In the genomic region with DNA sequence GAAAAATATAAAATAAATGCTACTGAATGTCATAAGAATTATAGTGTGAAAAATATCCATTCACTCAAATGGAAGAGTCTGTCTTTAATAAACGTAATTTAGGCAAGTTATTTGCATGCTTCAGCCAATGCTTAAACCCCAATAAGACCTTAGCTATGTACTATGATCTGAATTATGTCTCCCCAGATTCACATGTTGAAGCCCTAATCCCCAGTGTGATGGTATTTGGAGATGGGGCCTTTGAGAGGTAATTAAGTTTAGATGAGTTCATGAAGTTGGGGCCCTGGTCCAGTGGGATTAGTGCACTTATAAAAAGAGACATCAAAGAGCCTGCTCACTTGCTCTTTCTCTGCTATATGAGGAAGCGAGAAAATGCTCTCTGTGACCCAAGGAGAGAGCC, we compare ENCODE assay signal across 20 cellular contexts. TPM values are rescaled to one million over a fixed set of nuclear protein-coding genes. Genes with fewer than 3 reads are reported as not detected.
DNase-seq lines count a peak whose midpoint lies in the region; ATAC-seq, FAIRE-seq and TF ChIP-seq lines count a peak whose summit lies in the region.
"Had no signal": no experiment of that assay in that cellular context is flagged by ENCODE, and none has a peak within 500 bp of the region (broad histone marks: within the 10 kb centered on the region; RNA-seq: fewer than 3 reads in every experiment).

No MANE protein-coding gene starts in this region.

- CTCF ChIA-PET in HEK293 (lab: Yijun Ruan, JAX) (interaction anchor here (0.6 kb wide), 1 partner anchor 16 kb away, joined by 4 read pairs; no protein-coding TSS in a partner anchor), GM12878 (lab: Yijun Ruan, JAX) (interaction anchor here (3.6 kb wide), 1 partner anchor 16 kb away, joined by 21 read pairs; no protein-coding TSS in a partner anchor)

- no peaks in the 10 kb centered on the region for H3K27me3 ChIP-seq in GM12878 (replicated peaks in 1 of 2; ENCODE audit: control insufficient read depth in 2 of 2, insufficient read depth in 2 of 2, low read length in 1 of 2)
- H3K27me3 ChIP-seq: BLaER1 treated with 17β-estradiol and CSF1 and Interleukin-3, amounts not matched to agents 10 nM and 100 nM had no signal

- BruUV-seq in GM12878 (replicated peaks; lab: Mats Ljungman, UMichigan): no TSS peak

- 100% methylated on average over 2 of the region's 2 CpGs for WGBS in GM12878 (ENCODE audit: insufficient coverage, insufficient replicate concordance, low lambda C conversion rate, missing lambda C conversion rate)
- WGBS in lower leg skin, 2 donors: 90 to 95% methylated on average over 2 of the region's 2 CpGs

- H3K27ac ChIP-seq in HEK293 (ENCODE audit: extremely low read depth, low read depth, low read length) (no peak overlapping the region), GM12878 (ENCODE audit: control insufficient read depth, insufficient read depth) (no peak overlapping the region)
- H3K27ac ChIP-seq: 22Rv1; A549; BLaER1 treated with 17β-estradiol and CSF1 and Interleukin-3, amounts not matched to agents 10 nM and 100 nM; C4-2B had no signal

- H3K79me2 ChIP-seq in GM12878 (ENCODE audit: control insufficient read depth, insufficient read depth, low read length): peaks cover 10% of the 10 kb centered on the region

- H3K4me3 ChIP-seq in HEK293 (ENCODE audit: low read depth, low read length): no peak overlapping the region
- H3K4me3 ChIP-seq in GM12878: no peak overlapping the region
- H3K4me3 ChIP-seq in lower leg skin (ENCODE audit: low read depth, poor library complexity, severe bottlenecking): no peak overlapping the region
- H3K4me3 ChIP-seq: A549; BLaER1 treated with 17β-estradiol and CSF1 and Interleukin-3, amounts not matched to agents 10 nM and 100 nM had no signal

- intact Hi-C loops in GM12878 (cut with micrococcal nuclease; ENCODE audit: unreplicated experiment) (no loop called here), lower leg skin (cut with DNase I; ENCODE audit: low total_unique reads) (no loop called here)

- H4K20me1 ChIP-seq in GM12878 (ENCODE audit: control insufficient read depth, insufficient read depth): no peaks in the 10 kb centered on the region

- POLR2A ChIA-PET in HEK293 (lab: Yijun Ruan, JAX): no interaction called here
- POLR2A ChIA-PET in GM12878 (lab: Charles Lee): interaction anchor here (1.3 kb wide), 1 partner anchor 14 kb away, joined by 3 read pairs; no protein-coding TSS in a partner anchor

- in situ Hi-C loops in GM12878 (cut with MboI): no loop called here

- H3K36me3 ChIP-seq in HEK293 (ENCODE audit: control insufficient read depth in 2 of 2, insufficient read depth in 1 of 2, low read length in 2 of 2) (no peaks in the 10 kb centered on the region), GM12878 (ENCODE audit: control insufficient read depth in 2 of 2, insufficient read depth in 2 of 2, low read length in 1 of 2) (peaks cover 0 to 1% of the 10 kb centered on the region in 2 experiments; a peak in 3 of 4 replicates)

- TF ChIP-seq CTCF in HEK293 (tag by site-specific recombination; IDR thresholded peaks at IDR 0.05): no peak
- TF ChIP-seq CTCF in GM12878 (IDR thresholded peaks at IDR 0.05 in 2 of 3, conservative IDR thresholded peaks at IDR 0.05 in 1 of 3; ENCODE audit: control insufficient read depth in 2 of 3, extremely low read depth in 1 of 3, insufficient read depth in 1 of 3, low read depth in 3 of 3, low read length in 3 of 3): no peak
- no peak for TF ChIP-seq CTCF in lower leg skin (IDR thresholded peaks at IDR 0.05)

- no peak overlapping the region for H3K4me2 ChIP-seq in GM12878 (ENCODE audit: control insufficient read depth, insufficient read depth)
- H3K4me2 ChIP-seq: A549; BLaER1 treated with 17β-estradiol and CSF1 and Interleukin-3, amounts not matched to agents 10 nM and 100 nM had no signal

- TF ChIP-seq RAD21 in GM12878 (IDR thresholded peaks at IDR 0.05; ENCODE audit: insufficient read depth, low read depth, low read length): no peak

- RAD21 ChIA-PET in GM12878 (lab: Charles Lee; ENCODE audit: unreplicated experiment): interaction anchor here (0.7 to 3.0 kb wide), 4 partner anchors 15 to 493 kb away, joined by 3 to 9 read pairs (median 6); a partner anchor contains a TSS

- H2AFZ ChIP-seq in GM12878 (ENCODE audit: control insufficient read depth, low read depth, low read length): no peak overlapping the region

- no peak overlapping the region for H3K9ac ChIP-seq in GM12878 (ENCODE audit: control insufficient read depth, insufficient read depth, low read length)
- H3K9ac ChIP-seq: BLaER1 treated with 17β-estradiol and CSF1 and Interleukin-3, amounts not matched to agents 10 nM and 100 nM had no signal

- H3K9me3 ChIP-seq in HEK293 (ENCODE audit: control insufficient read depth, insufficient read depth, low read depth, low read length) (no peaks in the 10 kb centered on the region), GM12878 (replicated peaks; ENCODE audit: control insufficient read depth, insufficient read depth, low read length) (peaks cover 6% of the 10 kb centered on the region; the same call in 2 of the 3 replicates)
- H3K9me3 ChIP-seq: A549, Caco-2 had no signal

- FAIRE-seq in GM12878 (lab: Jason Lieb, UNC): no peak
- FAIRE-seq: A549, D721Med, GM12892, GM18507 had no signal

- SMC1A ChIA-PET in GM12878 (lab: Charles Lee; ENCODE audit: uncharacterized antibody, unreplicated experiment): interaction anchor here (0.5 to 1.8 kb wide), 3 partner anchors 15 to 1176 kb away, joined by 3 to 7 read pairs (median 5); no protein-coding TSS in a partner anchor

- TF ChIP-seq POLR2A in GM12878 (IDR thresholded peaks at IDR 0.05; ENCODE audit: low read depth, low read length): no peak
- no peak for TF ChIP-seq POLR2A in lower leg skin (IDR thresholded peaks at IDR 0.05)

- H3K4me1 ChIP-seq in HEK293 (ENCODE audit: control insufficient read depth, insufficient read depth, low read length): no peaks in the 10 kb centered on the region
- peaks cover 6% of the 10 kb centered on the region for H3K4me1 ChIP-seq in GM12878 (ENCODE audit: control insufficient read depth, insufficient read depth, low read length)
- H3K4me1 ChIP-seq: A549 had no signal

- TF ChIP-seq EP300 in GM12878 (IDR thresholded peaks at IDR 0.05; ENCODE audit: borderline replicate concordance in 1 of 2, control insufficient read depth in 1 of 2, low read depth in 2 of 2, low read length in 2 of 2): no peak

- ATAC-seq in GM12878: peak; percentile 22; the same call in 2 of the 3 replicates
- ATAC-seq: A549; CD8-positive, alpha-beta T cell had no signal

- DNase-seq in MV-4-11 (lab: John Stamatoyannopoulos, UW) (peak; percentile 3), GM12878 (ENCODE audit: low read depth, low spot score) (no peak), lower leg skin (ENCODE audit: low spot score in 2 of 2) (no peak), midbrain (lab: John Stamatoyannopoulos, UW) (no peak)
- DNase-seq in stimulated activated CD4-positive, alpha-beta T cell treated with anti-CD3 and anti-CD28 coated beads, Interleukin-12 subunit alpha, Interleukin-12 subunit beta, amount 100 ng/mL, for 4 hours: no peak
- DNase-seq: AML-193; Caco-2; Calu3; CD4-positive, alpha-beta T cell; CD8-positive, alpha-beta T cell; DMS79 treated with DMSO at 0.1 percent for 48 hours; GF-D8 had no signal

TF ChIP-seq in HEK293, 187 proteins besides CTCF, POLR2A, EP300 and RAD21:
- TF ChIP-seq ZNF677 (tag by site-specific recombination; IDR thresholded peaks at IDR 0.05) (peak; percentile 71), ZNF391 (tag by site-specific recombination; IDR thresholded peaks at IDR 0.05; ENCODE audit: borderline replicate concordance, low read depth) (no peak)

TF ChIP-seq in GM12878, 131 proteins besides CTCF, POLR2A, EP300 and RAD21 (continues in another document):
- TF ChIP-seq KDM1A (IDR thresholded peaks at IDR 0.05; ENCODE audit: borderline replicate concordance) (no peak), RFX5 (IDR thresholded peaks at IDR 0.05; ENCODE audit: low read depth, low read length) (no peak), STAT1 (conservative IDR thresholded peaks at IDR 0.05) (no peak), NFYA (IDR thresholded peaks at IDR 0.05; ENCODE audit: borderline replicate concordance, low read depth, low read length) (no peak), ETV6 (conservative IDR thresholded peaks at IDR 0.05 in 1 of 2, IDR thresholded peaks at IDR 0.05 in 1 of 2; ENCODE audit: borderline replicate concordance in 1 of 2, low read depth in 1 of 2) (no peak), CHD2 (IDR thresholded peaks at IDR 0.05; ENCODE audit: borderline replicate concordance, low read depth, low read length) (no peak), MTA3 (IDR thresholded peaks at IDR 0.05; ENCODE audit: borderline replicate concordance, low read length) (no peak), FOXK2 (IDR thresholded peaks at IDR 0.05) (no peak), HDAC2 (IDR thresholded peaks at IDR 0.05) (no peak), SIN3A (IDR thresholded peaks at IDR 0.05; ENCODE audit: low read depth, low read length) (no peak), RCOR1 (conservative IDR thresholded peaks at IDR 0.05; ENCODE audit: low read depth, low read length) (no peak), IKZF1 (conservative IDR thresholded peaks at IDR 0.05) (no peak), SUPT20H (IDR thresholded peaks at IDR 0.05; ENCODE audit: borderline replicate concordance, control insufficient read depth, low read depth, low read length) (no peak)

RNA-seq across cellular contexts. Expression of a gene that starts 28.7 kb away (rescaled TPM):
- total RNA-seq in GM12878 (2013; cell fraction: nucleolus; rRNA removed): 51.5 and 55.3 TPM in 2 replicates
- total RNA-seq in GM12878 (2014; rRNA removed) (39.4 and 45.6 TPM in 2 replicates), GM12878 (2014; rRNA removed; fragmentation: Illumina TruSeq; extraction: Trizol) (35.6 and 36.1 TPM in 2 replicates), GM12878 (2021) (34.0 and 36.3 TPM in 2 replicates), lower leg skin (10 to 100 TPM; 11.0 to 34.0 (median 21.8) TPM)
- 16.1 TPM for polyA plus RNA-seq in GM12878 (2011; ENCODE audit: low read depth)
- polyA plus RNA-seq in GM12878 (2011; rRNA removed) (47.8 and 76.0 TPM in 2 replicates), GM12878 (2014; fragmentation: Illumina TruSeq; extraction: Trizol) (26.6 and 35.4 TPM in 2 replicates), GM12878 (2014; fragmentation: Nextera tagmentation; extraction: Ambion mirVana) (10 to 100 TPM in 1 of 2 experiments, 1 to 10 TPM in 1; 7.9 to 16.6 TPM), GM12878 (2014; rRNA removed) (17.9 and 22.3 TPM in 2 replicates), GM12878 (2016; fragmentation: Nextera tagmentation; extraction: Ambion mirVana) (10 to 100 TPM; 31.6 to 34.1 TPM)
- polyA plus RNA-seq in GM12878 (2011; cell fraction: cytosol; rRNA removed): 26.7 and 26.8 TPM in 2 replicates
- 19.6 and 23.8 TPM in 2 replicates for polyA plus RNA-seq in GM12878 (2011; cell fraction: nucleus; rRNA removed)
- 21.4 and 31.3 TPM in 2 replicates for polyA plus RNA-seq in GM12878 (2012)
- polyA minus RNA-seq in GM12878 (2011; rRNA and poly(A)+ RNA removed): 50.9 and 62.8 TPM in 2 replicates
- polyA minus RNA-seq in GM12878 (2011; cell fraction: cytosol; rRNA and poly(A)+ RNA removed): 25.4 and 27.0 TPM in 2 replicates
- 22.0 and 34.1 TPM in 2 replicates for polyA minus RNA-seq in GM12878 (2011; cell fraction: nucleus; rRNA and poly(A)+ RNA removed)
